ENCODE assay signal across 21 cellular contexts in genomic region chr16:68481636-68482035, GRCh38.
"Had no signal": no experiment of that assay in that cellular context is flagged by ENCODE, and none has a peak within 500 bp of the region (broad histone marks: within the 10 kb centered on the region; RNA-seq: fewer than 3 reads in every experiment).

No MANE protein-coding gene starts in this region.

- H3K27ac ChIP-seq: dorsolateral prefrontal cortex, esophagus muscularis mucosa, sigmoid colon, transverse colon had no signal

- H3K27me3 ChIP-seq: dorsolateral prefrontal cortex, esophagus muscularis mucosa, sigmoid colon, transverse colon had no signal

- DNase-seq: activated CD4-positive, alpha-beta T cell treated with anti-CD3 and anti-CD28 coated beads for 1 hour; activated CD4-positive, alpha-beta T cell treated with anti-CD3 and anti-CD28 coated beads, Interleukin-2, amount 50 U/mL, for 1 hour; activated CD8-positive, alpha-beta memory T cell treated with anti-CD3 and anti-CD28 coated beads for 24 hours; activated CD8-positive, alpha-beta memory T cell treated with anti-CD3 and anti-CD28 coated beads, Interleukin-2, amount 50 U/mL, for 4 hours; activated T-cell treated with anti-CD3 and anti-CD28 coated beads, Interleukin-2, amount 50 U/mL, for 24 hours; aorta; caudate nucleus; dorsolateral prefrontal cortex; effector memory CD8-positive, alpha-beta T cell; glutamatergic neuron; hippocampal formation; naive B cell; occipital lobe; sigmoid colon; stimulated activated CD4-positive, alpha-beta T cell treated with anti-CD3 and anti-CD28 coated beads, Interleukin-2, amount 100 ng/mL, for 48 hours; stimulated activated CD8-positive, alpha-beta memory T cell treated with anti-CD3 and anti-CD28 coated beads, Interleukin-4, amount 100 ng/mL, for 48 hours; stimulated activated naive B cell treated with anti-CD40 and anti-IgM and Interleukin-4, amounts not matched to agents 10 μg/mL and 1 μg/mL and 100 μg/mL, for 72 hours; transverse colon had no signal

- H3K9me3 ChIP-seq: transverse colon had no signal

- H3K4me3 ChIP-seq: dorsolateral prefrontal cortex, esophagus muscularis mucosa, sigmoid colon, transverse colon had no signal

- ATAC-seq: activated naive CD4-positive, alpha-beta T cell treated with anti-CD3 and anti-CD28 coated beads, Interleukin-2, amount 50 U/mL, for 72 hours; activated T-helper 17 cell treated with anti-CD3 and anti-CD28 coated beads, Interleukin-2, amount 50 U/mL, for 72 hours; effector memory CD8-positive, alpha-beta T cell; stimulated activated naive B cell treated with anti-CD40 and anti-IgM and Interleukin-4, amounts not matched to agents 10 μg/mL and 1 μg/mL and 100 μg/mL, for 72 hours had no signal

- H3K36me3 ChIP-seq: esophagus muscularis mucosa, sigmoid colon, transverse colon had no signal

- H3K4me1 ChIP-seq: sigmoid colon had no signal
